In the genomic region with DNA sequence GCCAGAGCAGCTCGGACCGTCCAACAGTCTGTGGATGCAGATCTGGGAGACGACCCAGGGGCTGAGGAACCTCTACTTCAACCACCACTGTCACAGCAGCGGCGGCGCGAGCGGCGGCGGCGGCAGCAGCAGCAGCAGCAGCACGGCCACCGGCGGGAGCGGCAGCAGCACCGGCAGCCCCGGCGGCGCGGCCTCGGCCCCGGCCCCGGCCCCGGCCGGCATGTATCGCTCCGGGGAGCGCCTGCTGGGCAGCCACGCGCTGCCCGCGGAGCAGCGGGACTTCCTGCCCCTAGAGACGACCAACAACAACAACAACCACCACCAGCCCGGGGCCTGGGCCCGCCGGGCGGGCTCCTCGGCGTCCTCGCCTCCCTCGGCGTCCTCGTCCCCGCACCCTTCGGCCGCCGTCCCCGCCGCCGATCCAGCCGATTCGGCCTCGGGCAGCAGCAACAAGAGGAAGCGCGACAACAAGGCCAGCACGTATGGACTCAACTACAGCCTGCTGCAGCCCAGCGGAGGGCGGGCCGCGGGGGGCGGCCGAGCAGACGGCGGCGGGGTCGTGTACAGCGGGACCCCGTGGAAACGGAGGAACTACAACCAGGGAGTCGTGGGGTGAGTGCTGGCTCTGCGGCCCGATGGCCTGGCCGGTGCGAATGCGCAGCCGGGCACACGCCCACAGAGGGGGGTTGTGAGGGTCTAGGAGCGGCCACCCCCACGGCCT, we compare ENCODE assay signal across 8 cellular contexts. TPM values are rescaled to one million over a fixed set of nuclear protein-coding genes. Genes with fewer than 3 reads are reported as not detected.
DNase-seq lines count a peak whose midpoint lies in the region; ATAC-seq and TF ChIP-seq lines count a peak whose summit lies in the region.

No MANE protein-coding gene starts in this region.

- no peaks in the 10 kb centered on the region for H3K27me3 Mint-ChIP-seq in T-helper 2 cell treated with Interferon-gamma antibody and Interleukin-4, amounts not matched to agents 5 μg/mL and 100 μg/mL, for 36 hours (ENCODE audit: low read depth)
- H3K27me3 Mint-ChIP-seq in endodermal cell (ENCODE audit: insufficient read depth) = no peaks in the 10 kb centered on the region

- peak overlapping the region; percentile 80 for H3K9ac ChIP-seq in endodermal cell (ENCODE audit: extremely low read depth, low read length, poor library complexity, severe bottlenecking)

- peaks cover 33% of the 10 kb centered on the region for H3K4me1 Mint-ChIP-seq in T-helper 2 cell treated with Interferon-gamma antibody and Interleukin-4, amounts not matched to agents 5 μg/mL and 100 μg/mL, for 36 hours (ENCODE audit: low read depth)
- peaks cover 17% of the 10 kb centered on the region for H3K4me1 Mint-ChIP-seq in endodermal cell

- TF ChIP-seq POLR2A in tibial nerve (IDR thresholded peaks at IDR 0.05) = no peak

- TF ChIP-seq CTCF in AG04449 (IDR thresholded peaks at IDR 0.05; ENCODE audit: insufficient read depth, low read length, missing control alignments) = no peak
- no peak for TF ChIP-seq CTCF in endodermal cell (conservative IDR thresholded peaks at IDR 0.05)
- no peak for TF ChIP-seq CTCF in mucosa of descending colon (IDR thresholded peaks at IDR 0.05)
- TF ChIP-seq CTCF in tibial nerve (IDR thresholded peaks at IDR 0.05) = no peak

- H3K4me3 Mint-ChIP-seq in T-helper 2 cell treated with Interferon-gamma antibody and Interleukin-4, amounts not matched to agents 5 μg/mL and 100 μg/mL, for 36 hours = peak overlapping the region; percentile 80
- H3K4me3 Mint-ChIP-seq in endodermal cell = peak overlapping the region; percentile 72

- intact Hi-C loops in mucosa of descending colon (cut with DNase I, micrococcal nuclease) = loop anchor here in 1 of 2 donors (5.0 to 10.0 kb wide), 2 partner anchors 51 to 117 kb away; no protein-coding TSS in a partner anchor

- H3K4me3 ChIP-seq in AG04449 (ENCODE audit: low read depth, low read length) (peak overlapping the region; percentile 80), endodermal cell (ENCODE audit: low read length) (peak overlapping the region; percentile 88), mucosa of descending colon (peak overlapping the region; percentile 79), tibial nerve (peak overlapping the region; percentile 72 to 90 (median 86))

- H3K9me3 Mint-ChIP-seq in T-helper 2 cell treated with Interferon-gamma antibody and Interleukin-4, amounts not matched to agents 5 μg/mL and 100 μg/mL, for 36 hours = no peaks in the 10 kb centered on the region
- no peaks in the 10 kb centered on the region for H3K9me3 Mint-ChIP-seq in endodermal cell

- no peaks in the 10 kb centered on the region for H3K9me3 ChIP-seq in endodermal cell (ENCODE audit: control insufficient read depth, low read length)
- no peaks in the 10 kb centered on the region for H3K9me3 ChIP-seq in mucosa of descending colon
- H3K9me3 ChIP-seq in tibial nerve = no peaks in the 10 kb centered on the region

- H3K27ac ChIP-seq in endodermal cell (ENCODE audit: low read depth, low read length) (peak overlapping the region; percentile 32), tibial nerve (peak overlapping the region; percentile 56 to 97 (median 76))

- ATAC-seq in GM18867 (IDR thresholded peaks at IDR 0.05; ENCODE audit: unreplicated experiment) (peak; percentile 19), HG03108 (IDR thresholded peaks at IDR 0.05; ENCODE audit: unreplicated experiment) (peak; percentile 9), mucosa of descending colon (peak; percentile 3)

- H3K36me3 ChIP-seq in endodermal cell (ENCODE audit: control insufficient read depth, insufficient read depth, low read length) = no peaks in the 10 kb centered on the region
- peaks cover 3% of the 10 kb centered on the region for H3K36me3 ChIP-seq in mucosa of descending colon (ENCODE audit: low read depth)
- no peaks in the 10 kb centered on the region for H3K36me3 ChIP-seq in tibial nerve

- 1% methylated on average over 15 to 79 of the region's 80 CpGs for WGBS in endodermal cell (ENCODE audit: insufficient coverage in 1 of 2, insufficient read length in 1 of 2), 2 experiments
- WGBS in tibial nerve, 2 donors = 1% methylated on average over 43 to 46 of the region's 80 CpGs

- H3K27ac Mint-ChIP-seq in T-helper 2 cell treated with Interferon-gamma antibody and Interleukin-4, amounts not matched to agents 5 μg/mL and 100 μg/mL, for 36 hours = peak overlapping the region; percentile 53
- H3K27ac Mint-ChIP-seq in endodermal cell = no peak overlapping the region

- H3K4me1 ChIP-seq in endodermal cell (ENCODE audit: control insufficient read depth, insufficient read depth, low read length) = no peaks in the 10 kb centered on the region
- H3K4me1 ChIP-seq in mucosa of descending colon (ENCODE audit: low read depth) = peaks cover 18% of the 10 kb centered on the region
- peaks cover 0 to 51% (median 20%) of the 10 kb centered on the region in 4 donors for H3K4me1 ChIP-seq in tibial nerve

- POLR2A ChIA-PET in AG04449 (lab: Yijun Ruan, JAX) = no interaction called here

- DNase-seq in AG04449 (ENCODE audit: low read depth, low spot score) (no peak), endodermal cell (peak; percentile 69), mucosa of descending colon (peak; percentile 51 to 78 (median 69)), tibial nerve (ENCODE audit: low spot score in 2 of 2) (peak; percentile 13 to 16), COLO829 (ENCODE audit: low spot score) (no peak)
- no peak for DNase-seq in T-helper 2 cell treated with Interferon-gamma antibody and Interleukin-4, amounts not matched to agents 5 μg/mL and 100 μg/mL, for 36 hours (ENCODE audit: low spot score)

- TF ChIP-seq EP300 in tibial nerve (IDR thresholded peaks at IDR 0.05) = no peak

- peaks cover 13% of the 10 kb centered on the region for H3K36me3 Mint-ChIP-seq in T-helper 2 cell treated with Interferon-gamma antibody and Interleukin-4, amounts not matched to agents 5 μg/mL and 100 μg/mL, for 36 hours (ENCODE audit: low read depth)
- peaks cover 3% of the 10 kb centered on the region for H3K36me3 Mint-ChIP-seq in endodermal cell (ENCODE audit: low read depth)

- CTCF ChIA-PET in AG04449 (lab: Yijun Ruan, JAX) = no interaction called here

- H3K27me3 ChIP-seq in endodermal cell (ENCODE audit: control insufficient read depth, insufficient read depth, low read length, poor library complexity, severe bottlenecking) (no peaks in the 10 kb centered on the region), tibial nerve (no peaks in the 10 kb centered on the region)

RNA-seq across cellular contexts. Expression of a gene that starts 0.7 kb away (rescaled TPM):
- 10 to 100 TPM; 12.8 to 14.1 TPM for total RNA-seq in endodermal cell
- polyA plus RNA-seq in endodermal cell (2013, experiment 1 of 2) = 9.3 TPM
- 8.9 TPM for polyA plus RNA-seq in endodermal cell (2013, experiment 2 of 2)
- total RNA-seq in mucosa of descending colon = 10 to 100 TPM; 10.6 to 20.0 (median 11.5) TPM
- total RNA-seq in tibial nerve = 10 to 100 TPM; 11.7 to 18.6 (median 16.5) TPM

Comparison
In these comparisons a context has a peak if more than half of its experiments do, and no peak if none do; other contexts are left out.
1. DNase-seq: peak in endodermal cell (single experiment), mucosa of descending colon (3 of 3) and tibial nerve (2 of 2); none in AG04449 (single experiment), T-helper 2 cell treated with Interferon-gamma antibody and Interleukin-4, amounts not matched to agents 5 μg/mL and 100 μg/mL, for 36 hours (single experiment) and COLO829 (single experiment).
2. Peak in every context shown above with its lines, with median percentiles within 50 percentile points of each other: H3K4me3 ChIP-seq and ATAC-seq.